ENCODE assay signal across 1 cellular context in genomic region chr7:73719806-73720169, GRCh38.
TF ChIP-seq lines count a peak whose summit lies in the region.

No MANE protein-coding gene starts in this region.

TF ChIP-seq in SK-N-SH treated with all-trans-retinoic acid at 6 μM for 48 hours, 23 proteins besides CTCF, POLR2A, EP300 and RAD21 (continued from another document):
- TF ChIP-seq TOX (CRISPR knock-in tag; IDR thresholded peaks at IDR 0.05; ENCODE audit: borderline replicate concordance) (no peak), CSRNP3 (CRISPR knock-in tag; IDR thresholded peaks at IDR 0.05) (no peak), ZNF565 (CRISPR knock-in tag; conservative IDR thresholded peaks at IDR 0.05; ENCODE audit: low read depth) (no peak), ISL1 (CRISPR knock-in tag; IDR thresholded peaks at IDR 0.05) (no peak), CSDC2 (CRISPR knock-in tag; IDR thresholded peaks at IDR 0.05) (no peak)
- TF ChIP-seq, protein P1, sequence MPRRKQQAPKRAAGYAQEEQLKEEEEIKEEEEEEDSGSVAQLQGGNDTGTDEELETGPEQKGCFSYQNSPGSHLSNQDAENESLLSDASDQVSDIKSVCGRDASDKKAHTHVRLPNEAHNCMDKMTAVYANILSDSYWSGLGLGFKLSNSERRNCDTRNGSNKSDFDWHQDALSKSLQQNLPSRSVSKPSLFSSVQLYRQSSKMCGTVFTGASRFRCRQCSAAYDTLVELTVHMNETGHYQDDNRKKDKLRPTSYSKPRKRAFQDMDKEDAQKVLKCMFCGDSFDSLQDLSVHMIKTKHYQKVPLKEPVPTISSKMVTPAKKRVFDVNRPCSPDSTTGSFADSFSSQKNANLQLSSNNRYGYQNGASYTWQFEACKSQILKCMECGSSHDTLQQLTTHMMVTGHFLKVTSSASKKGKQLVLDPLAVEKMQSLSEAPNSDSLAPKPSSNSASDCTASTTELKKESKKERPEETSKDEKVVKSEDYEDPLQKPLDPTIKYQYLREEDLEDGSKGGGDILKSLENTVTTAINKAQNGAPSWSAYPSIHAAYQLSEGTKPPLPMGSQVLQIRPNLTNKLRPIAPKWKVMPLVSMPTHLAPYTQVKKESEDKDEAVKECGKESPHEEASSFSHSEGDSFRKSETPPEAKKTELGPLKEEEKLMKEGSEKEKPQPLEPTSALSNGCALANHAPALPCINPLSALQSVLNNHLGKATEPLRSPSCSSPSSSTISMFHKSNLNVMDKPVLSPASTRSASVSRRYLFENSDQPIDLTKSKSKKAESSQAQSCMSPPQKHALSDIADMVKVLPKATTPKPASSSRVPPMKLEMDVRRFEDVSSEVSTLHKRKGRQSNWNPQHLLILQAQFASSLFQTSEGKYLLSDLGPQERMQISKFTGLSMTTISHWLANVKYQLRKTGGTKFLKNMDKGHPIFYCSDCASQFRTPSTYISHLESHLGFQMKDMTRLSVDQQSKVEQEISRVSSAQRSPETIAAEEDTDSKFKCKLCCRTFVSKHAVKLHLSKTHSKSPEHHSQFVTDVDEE (CRISPR knock-in tag; IDR thresholded peaks at IDR 0.05) = no peak
